Comparison of ENCODE assay signal across 9 cellular contexts in genomic region chr6:75935473-75935793, GRCh38.
DNase-seq lines count a peak whose midpoint lies in the region; ATAC-seq and TF ChIP-seq lines count a peak whose summit lies in the region.
"Had no signal": no experiment of that assay in that cellular context is flagged by ENCODE, and none has a peak within 500 bp of the region (broad histone marks: within the 10 kb centered on the region; RNA-seq: fewer than 3 reads in every experiment).

No MANE protein-coding gene starts in this region.

- H3K36me3 ChIP-seq in rectal smooth muscle tissue (ENCODE audit: control insufficient read depth, insufficient read depth, low read length): no peaks in the 10 kb centered on the region

- H3K4me3 ChIP-seq in epithelial cell of proximal tubule (ENCODE audit: low read depth, low read length): peak overlapping the region; percentile 47
- H3K4me3 ChIP-seq in rectal smooth muscle tissue (ENCODE audit: low read length): peak overlapping the region; percentile 8

- TF ChIP-seq CTCF in epithelial cell of proximal tubule (conservative IDR thresholded peaks at IDR 0.05; ENCODE audit: low read depth, low read length): no peak

- H3K27ac ChIP-seq in rectal smooth muscle tissue (ENCODE audit: low read depth, low read length): no peak overlapping the region

- no peak overlapping the region for H3K9ac ChIP-seq in rectal smooth muscle tissue (ENCODE audit: low read length)

- peak; percentile 14 for ATAC-seq in GM18909 (IDR thresholded peaks at IDR 0.05; ENCODE audit: poor library complexity, unreplicated experiment)
- peak; percentile 17 for ATAC-seq in HG03432 (IDR thresholded peaks at IDR 0.05; ENCODE audit: unreplicated experiment)
- ATAC-seq in GM21423 (IDR thresholded peaks at IDR 0.05; ENCODE audit: unreplicated experiment): no peak

- H3K27me3 ChIP-seq in rectal smooth muscle tissue (ENCODE audit: control insufficient read depth, insufficient read depth, low read length): no peaks in the 10 kb centered on the region

- no peak for DNase-seq in epithelial cell of proximal tubule (ENCODE audit: low read depth)
- DNase-seq in stimulated activated CD4-positive, alpha-beta T cell treated with anti-CD3 and anti-CD28 coated beads, Interleukin-4, amount 100 ng/mL, for 24 hours: no peak
- no peak for DNase-seq in stimulated activated naive CD4-positive, alpha-beta T cell (lab: John Stamatoyannopoulos, UW)
- DNase-seq in effector CD4-positive, alpha-beta T cell: no peak
- DNase-seq: activated CD4-positive, alpha-beta T cell treated with anti-CD3 and anti-CD28 coated beads, Interleukin-2, amount 50 U/mL, for 4 hours had no signal

- no peaks in the 10 kb centered on the region for H3K4me1 ChIP-seq in rectal smooth muscle tissue (ENCODE audit: control insufficient read depth, insufficient read depth, low read length)
